In genomic region chr18:35533916-35534315, GRCh38 we compare ENCODE assay signal across 7 cellular contexts.
"Had no signal": no experiment of that assay in that cellular context is flagged by ENCODE, and none has a peak within 500 bp of the region (broad histone marks: within the 10 kb centered on the region; RNA-seq: fewer than 3 reads in every experiment).

No MANE protein-coding gene starts in this region.

- H3K27ac Mint-ChIP-seq: H9, IgD-negative memory B cell had no signal

- H3K9ac ChIP-seq: GM23248 had no signal

- H3K4me3 Mint-ChIP-seq: H9, IgD-negative memory B cell had no signal

- H3K27ac ChIP-seq: GM23248, HL-60 had no signal

- DNase-seq: GM23248, H9, HCEC 1CT, KG1 had no signal

- FAIRE-seq: H54 had no signal

- H3K4me3 ChIP-seq: GM23248 had no signal

- H2AFZ ChIP-seq: GM23248 had no signal

- H3K4me1 Mint-ChIP-seq: H9, IgD-negative memory B cell had no signal
